In genomic region chr17:12021604-12022003, GRCh38 we compare ENCODE assay signal across 8 cellular contexts. TPM values are rescaled to one million over a fixed set of nuclear protein-coding genes. Genes with fewer than 3 reads are reported as not detected.
DNase-seq lines count a peak whose midpoint lies in the region; ATAC-seq and TF ChIP-seq lines count a peak whose summit lies in the region.

No MANE protein-coding gene starts in this region.

- H3K27ac ChIP-seq in CD4-positive, alpha-beta T cell (ENCODE audit: low read depth, low read length) = no peak overlapping the region
- H3K27ac ChIP-seq in Karpas-422 (ENCODE audit: low read length) (no peak overlapping the region), ectodermal cell (ENCODE audit: insufficient read depth, low read depth, low read length, poor library complexity, severe bottlenecking) (no peak overlapping the region), neural progenitor cell (no peak overlapping the region)

- H3K9me3 Mint-ChIP-seq in CD4-positive, alpha-beta T cell = no peaks in the 10 kb centered on the region
- H3K9me3 Mint-ChIP-seq in neural progenitor cell = peaks cover 12% of the 10 kb centered on the region

- peak overlapping the region; percentile 77 for H3K27ac Mint-ChIP-seq in CD4-positive, alpha-beta T cell
- peak overlapping the region; percentile 64 for H3K27ac Mint-ChIP-seq in neural progenitor cell

- H3K36me3 Mint-ChIP-seq in CD4-positive, alpha-beta T cell (ENCODE audit: low read depth) = peaks cover 4% of the 10 kb centered on the region
- H3K36me3 Mint-ChIP-seq in neural progenitor cell = peaks cover 15% of the 10 kb centered on the region

- no peak for ATAC-seq in CD4-positive, alpha-beta T cell (ENCODE audit: poor library complexity)
- ATAC-seq in HG03159 (IDR thresholded peaks at IDR 0.05; ENCODE audit: unreplicated experiment) = no peak
- no peak for ATAC-seq in HG03039 (IDR thresholded peaks at IDR 0.05; ENCODE audit: unreplicated experiment)
- ATAC-seq in GM18870 (IDR thresholded peaks at IDR 0.05; ENCODE audit: unreplicated experiment) = no peak

- H4K20me1 ChIP-seq in Karpas-422 (ENCODE audit: insufficient read depth, low read depth, low read length) = peaks cover 46% of the 10 kb centered on the region
- H4K20me1 ChIP-seq in neural progenitor cell (ENCODE audit: low read depth) = peaks cover 53% of the 10 kb centered on the region

- DNase-seq in CD4-positive, alpha-beta T cell = no peak
- peak; percentile 41 for DNase-seq in Karpas-422
- no peak for DNase-seq in neural progenitor cell (ENCODE audit: low spot score)
- DNase-seq in GM19238 (ENCODE audit: insufficient read length, low spot score) = no peak

- POLR2A ChIA-PET in CD4-positive, alpha-beta T cell (lab: Charles Lee) = interaction anchor here (11.4 kb wide), 1 partner anchor 23 kb away, joined by 389 read pairs; the partner anchor contains the start of gene ZNF18

- no peak for TF ChIP-seq CTCF in CD4-positive, alpha-beta T cell (IDR thresholded peaks at IDR 0.05)
- TF ChIP-seq CTCF in neural progenitor cell (IDR thresholded peaks at IDR 0.05) = no peak

- no peaks in the 10 kb centered on the region for H3K36me3 ChIP-seq in Karpas-422 (ENCODE audit: insufficient read depth, low read length)
- H3K36me3 ChIP-seq in ectodermal cell (ENCODE audit: control insufficient read depth, insufficient read depth, low read length) = no peaks in the 10 kb centered on the region
- H3K36me3 ChIP-seq in neural progenitor cell = no peaks in the 10 kb centered on the region

- CTCF ChIA-PET in CD4-positive, alpha-beta T cell (lab: Charles Lee) = interaction anchor here (3.8 kb wide), 1 partner anchor 25 kb away, joined by 21 read pairs; the partner anchor contains the start of gene ZNF18

- intact Hi-C loops in CD4-positive, alpha-beta T cell (cut with DNase I, micrococcal nuclease) = loop anchor here in 1 of 2 experiments (5.0 kb wide), 1 partner anchor 1324 kb away; the partner anchor contains the start of genes ADPRM and SCO1

- peaks cover 50% of the 10 kb centered on the region for H3K79me2 ChIP-seq in Karpas-422 (ENCODE audit: low read length)
- H3K79me2 ChIP-seq in neural progenitor cell (ENCODE audit: low read depth) = peaks cover 59% of the 10 kb centered on the region

- H3K4me2 ChIP-seq in Karpas-422 (ENCODE audit: low read depth, low read length, poor library complexity, severe bottlenecking) (peak overlapping the region; percentile 91), neural progenitor cell (peak overlapping the region; percentile 89)

- H2AFZ ChIP-seq in Karpas-422 (ENCODE audit: low read length) (no peak overlapping the region), neural progenitor cell (replicated peaks) (peak overlapping the region; percentile 71)

- no peaks in the 10 kb centered on the region for H3K9me3 ChIP-seq in CD4-positive, alpha-beta T cell (ENCODE audit: control insufficient read depth, low read length)
- no peaks in the 10 kb centered on the region for H3K9me3 ChIP-seq in Karpas-422 (ENCODE audit: low read length)
- no peaks in the 10 kb centered on the region for H3K9me3 ChIP-seq in ectodermal cell (ENCODE audit: control insufficient read depth, low read length)
- no peaks in the 10 kb centered on the region for H3K9me3 ChIP-seq in neural progenitor cell (ENCODE audit: low read depth)

- H3K27me3 ChIP-seq in CD4-positive, alpha-beta T cell (ENCODE audit: control insufficient read depth, insufficient read depth, low read length) = no peaks in the 10 kb centered on the region
- H3K27me3 ChIP-seq in Karpas-422 (ENCODE audit: low read length) (no peaks in the 10 kb centered on the region; the same call in 1 of the 2 replicates), ectodermal cell (ENCODE audit: control insufficient read depth, insufficient read depth, low read length, poor library complexity, severe bottlenecking) (peaks cover 13% of the 10 kb centered on the region), neural progenitor cell (peaks cover 17% of the 10 kb centered on the region)

- peaks cover 6% of the 10 kb centered on the region for H3K27me3 Mint-ChIP-seq in CD4-positive, alpha-beta T cell
- peaks cover 6% of the 10 kb centered on the region for H3K27me3 Mint-ChIP-seq in neural progenitor cell (ENCODE audit: insufficient read depth, low read depth)

- peak overlapping the region; percentile 91 for H3K4me3 Mint-ChIP-seq in CD4-positive, alpha-beta T cell
- H3K4me3 Mint-ChIP-seq in neural progenitor cell = peak overlapping the region; percentile 91

- H3K4me3 ChIP-seq in Karpas-422 (ENCODE audit: low read length) (peak overlapping the region; percentile 81), ectodermal cell (ENCODE audit: insufficient read depth, low read depth, low read length) (peak overlapping the region; percentile 81), neural progenitor cell (peak overlapping the region; percentile 99)

- WGBS in ectodermal cell, 2 experiments = 11 to 17% methylated on average over 3 of the region's 3 CpGs

- H3F3A ChIP-seq in neural progenitor cell (ENCODE audit: low read depth) = no peaks in the 10 kb centered on the region

- H3K9ac ChIP-seq in Karpas-422 (ENCODE audit: low read length) (peak overlapping the region; percentile 89), neural progenitor cell (peak overlapping the region; percentile 96)

- H3K9me2 ChIP-seq in Karpas-422 (replicated peaks; ENCODE audit: insufficient read depth, low read length) = no peaks in the 10 kb centered on the region

- H3K4me1 Mint-ChIP-seq in CD4-positive, alpha-beta T cell (ENCODE audit: low read depth) = peaks cover 61% of the 10 kb centered on the region
- peaks cover 19% of the 10 kb centered on the region for H3K4me1 Mint-ChIP-seq in neural progenitor cell

- H3K4me1 ChIP-seq in Karpas-422 (ENCODE audit: low read length) (peaks cover 16% of the 10 kb centered on the region), ectodermal cell (ENCODE audit: control insufficient read depth, insufficient read depth, low read length) (peaks cover 8% of the 10 kb centered on the region), neural progenitor cell (peaks cover 23% of the 10 kb centered on the region)

RNA-seq across cellular contexts. Expression of gene MAP2K4, which starts 0.9 kb away (rescaled TPM):
- total RNA-seq in CD4-positive, alpha-beta T cell = 10 to 100 TPM; 22.4 to 22.6 TPM
- total RNA-seq in Karpas-422 (2014; rRNA removed; shearing (Covaris generic); ENCODE audit: low replicate concordance) = 16.4 and 29.7 TPM in 2 replicates
- 37.4 TPM for polyA plus RNA-seq in ectodermal cell (2013, experiment 1 of 4)
- polyA plus RNA-seq in ectodermal cell (2013, experiment 2 of 4) = 40.3 TPM
- 37.0 TPM for polyA plus RNA-seq in ectodermal cell (2013, experiment 3 of 4)
- polyA plus RNA-seq in ectodermal cell (2013, experiment 4 of 4) = 39.8 TPM
- 57.0 and 61.9 TPM in 2 replicates for total RNA-seq in neural progenitor cell (ENCODE audit: low replicate concordance)

RNA-seq across cellular contexts. Expression of gene ZNF18, which starts 24.3 kb away (rescaled TPM):
- total RNA-seq in CD4-positive, alpha-beta T cell = 10 to 100 TPM; 11.4 to 11.5 TPM
- 13.9 and 15.4 TPM in 2 replicates for total RNA-seq in Karpas-422 (2014; rRNA removed; shearing (Covaris generic); ENCODE audit: low replicate concordance)
- polyA plus RNA-seq in ectodermal cell (2013, experiment 1 of 4) = 10.1 TPM
- 10.7 TPM for polyA plus RNA-seq in ectodermal cell (2013, experiment 2 of 4)
- 8.9 TPM for polyA plus RNA-seq in ectodermal cell (2013, experiment 3 of 4)
- polyA plus RNA-seq in ectodermal cell (2013, experiment 4 of 4) = 10.1 TPM
- 10.8 and 15.9 TPM in 2 replicates for total RNA-seq in neural progenitor cell (ENCODE audit: low replicate concordance)
